Comparison of ENCODE assay signal across 15 cellular contexts in genomic region chr1:186626533-186626932, GRCh38. TPM values are rescaled to one million over a fixed set of nuclear protein-coding genes. Genes with fewer than 3 reads are reported as not detected.
A peak's percentile ranks its signal among the peaks of the same experiment; 100 is the strongest.
DNase-seq lines count a peak whose midpoint lies in the region; ATAC-seq and TF ChIP-seq lines count a peak whose summit lies in the region.
"Had no signal": no experiment of that assay in that cellular context is flagged by ENCODE, and none has a peak within 500 bp of the region (broad histone marks: within the 10 kb centered on the region; RNA-seq: fewer than 3 reads in every experiment).

No MANE protein-coding gene starts in this region.

- H3K36me3 Mint-ChIP-seq in naive thymus-derived CD4-positive, alpha-beta T cell: no peaks in the 10 kb centered on the region
- no peaks in the 10 kb centered on the region for H3K36me3 Mint-ChIP-seq in naive thymus-derived CD8-positive, alpha-beta T cell
- H3K36me3 Mint-ChIP-seq: activated naive CD8-positive, alpha-beta T cell; CD4-positive, CD25-positive, alpha-beta regulatory T cell had no signal

- H3K9me3 Mint-ChIP-seq in naive thymus-derived CD4-positive, alpha-beta T cell: no peaks in the 10 kb centered on the region
- H3K9me3 Mint-ChIP-seq in naive thymus-derived CD8-positive, alpha-beta T cell: no peaks in the 10 kb centered on the region

- DNase-seq in brain microvascular endothelial cell: peak; percentile 41
- no peak for DNase-seq in naive thymus-derived CD4-positive, alpha-beta T cell
- no peak for DNase-seq in naive thymus-derived CD8-positive, alpha-beta T cell
- no peak for DNase-seq in SK-N-DZ (ENCODE audit: low spot score)
- DNase-seq in posterior vena cava (ENCODE audit: low spot score): no peak
- DNase-seq: CD4-positive, CD25-positive, alpha-beta regulatory T cell; NCI-H1105; NCI-H524 had no signal

- H3K27me3 Mint-ChIP-seq in naive thymus-derived CD4-positive, alpha-beta T cell: peaks cover 0 to 39% (median 5%) of the 10 kb centered on the region in 5 donors
- peaks cover 0 to 7% (median 0%) of the 10 kb centered on the region in 5 donors for H3K27me3 Mint-ChIP-seq in naive thymus-derived CD8-positive, alpha-beta T cell

- intact Hi-C loops in naive thymus-derived CD4-positive, alpha-beta T cell (cut with micrococcal nuclease): no loop called here
- intact Hi-C loops in posterior vena cava (cut with DNase I): loop anchor here in 1 of 2 donors (5.0 kb wide), 1 partner anchor 129 kb away; no protein-coding TSS in a partner anchor

- in situ Hi-C loops in brain microvascular endothelial cell (cut with HindIII; ENCODE audit: low pct_ligation_motif_present, low sequenced_read_pairs): no loop called here

- no peaks in the 10 kb centered on the region for H3K9me3 ChIP-seq in naive thymus-derived CD4-positive, alpha-beta T cell (ENCODE audit: control insufficient read depth in 2 of 3, low read length in 3 of 3)

- CTCF ChIA-PET in naive thymus-derived CD4-positive, alpha-beta T cell (lab: Charles Lee): no interaction called here

- no peak for TF ChIP-seq CTCF in brain microvascular endothelial cell (IDR thresholded peaks at IDR 0.05; ENCODE audit: low read depth, low read length, missing control alignments)

- POLR2A ChIA-PET in naive thymus-derived CD4-positive, alpha-beta T cell (lab: Charles Lee): no interaction called here
- POLR2A ChIA-PET in naive thymus-derived CD8-positive, alpha-beta T cell (lab: Charles Lee): no interaction called here

- no peaks in the 10 kb centered on the region for H3K27me3 ChIP-seq in brain microvascular endothelial cell (replicated peaks)
- H3K27me3 ChIP-seq in naive thymus-derived CD4-positive, alpha-beta T cell (ENCODE audit: control insufficient read depth in 2 of 2, insufficient read depth in 2 of 2, low read length in 2 of 2): no peaks in the 10 kb centered on the region

- H3K27ac ChIP-seq in brain microvascular endothelial cell: peak overlapping the region; percentile 20
- H3K27ac ChIP-seq in naive thymus-derived CD4-positive, alpha-beta T cell (ENCODE audit: low read depth, low read length): no peak overlapping the region
- H3K27ac ChIP-seq: RWPE1, VCaP had no signal

- H3K4me1 ChIP-seq in naive thymus-derived CD4-positive, alpha-beta T cell (ENCODE audit: control insufficient read depth in 2 of 2, insufficient read depth in 2 of 2, low read length in 2 of 2): no peaks in the 10 kb centered on the region

- peaks cover 0 to 5% (median 2%) of the 10 kb centered on the region in 7 donors for H3K4me1 Mint-ChIP-seq in naive thymus-derived CD4-positive, alpha-beta T cell
- H3K4me1 Mint-ChIP-seq in naive thymus-derived CD8-positive, alpha-beta T cell: peaks cover 0 to 1% (median 0%) of the 10 kb centered on the region in 4 donors
- H3K4me1 Mint-ChIP-seq: CD4-positive, CD25-positive, alpha-beta regulatory T cell had no signal

- no peaks in the 10 kb centered on the region for H3K36me3 ChIP-seq in brain microvascular endothelial cell (replicated peaks)
- H3K36me3 ChIP-seq in naive thymus-derived CD4-positive, alpha-beta T cell (ENCODE audit: control insufficient read depth in 2 of 3, insufficient read depth in 3 of 3, low read length in 3 of 3): no peaks in the 10 kb centered on the region

- ATAC-seq in GM19328 (IDR thresholded peaks at IDR 0.05; ENCODE audit: unreplicated experiment) (peak; percentile 72), HG03378 (IDR thresholded peaks at IDR 0.05; ENCODE audit: unreplicated experiment) (peak; percentile 71), HG03039 (IDR thresholded peaks at IDR 0.05; ENCODE audit: unreplicated experiment) (no peak)
- ATAC-seq in naive thymus-derived CD4-positive, alpha-beta T cell: peak; percentile 38
- ATAC-seq in naive thymus-derived CD8-positive, alpha-beta T cell: no peak
- ATAC-seq: sciatic nerve had no signal

- no peak overlapping the region for H3K27ac Mint-ChIP-seq in naive thymus-derived CD4-positive, alpha-beta T cell
- H3K27ac Mint-ChIP-seq in naive thymus-derived CD8-positive, alpha-beta T cell: no peak overlapping the region
- H3K27ac Mint-ChIP-seq: activated naive CD8-positive, alpha-beta T cell; CD4-positive, CD25-positive, alpha-beta regulatory T cell had no signal

- H3K4me3 ChIP-seq in brain microvascular endothelial cell (ENCODE audit: low read depth, low read length): no peak overlapping the region
- no peak overlapping the region for H3K4me3 ChIP-seq in naive thymus-derived CD4-positive, alpha-beta T cell (ENCODE audit: low read length)

- H3K4me3 Mint-ChIP-seq in naive thymus-derived CD4-positive, alpha-beta T cell: no peak overlapping the region
- H3K4me3 Mint-ChIP-seq in naive thymus-derived CD8-positive, alpha-beta T cell: no peak overlapping the region
- H3K4me3 Mint-ChIP-seq: activated naive CD8-positive, alpha-beta T cell had no signal

RNA-seq across cellular contexts. Expression of gene PTGS2, which starts 53.7 kb away (rescaled TPM):
- total RNA-seq in naive thymus-derived CD4-positive, alpha-beta T cell: 10 to 100 TPM in 2 of 5 experiments, under 1 TPM in 1, not detected in 2; 0.17 to 73.8 (median 21.8) TPM
- not detected for polyA plus RNA-seq in naive thymus-derived CD4-positive, alpha-beta T cell
- total RNA-seq in naive thymus-derived CD8-positive, alpha-beta T cell: not detected
- polyA plus RNA-seq in naive thymus-derived CD8-positive, alpha-beta T cell: under 1 TPM in 1 of 3 donors, not detected in 2; 0.14 TPM
- polyA plus RNA-seq in SK-N-DZ (2014; cell fraction: cytosol; rRNA removed): not detected in 2 replicates
- polyA plus RNA-seq in SK-N-DZ (2014; cell fraction: nucleus; rRNA removed): not detected in 2 replicates
- total RNA-seq in posterior vena cava: 10 to 100 TPM in 1 of 2 donors, 1 to 10 TPM in 1; 9.3 to 17.9 TPM

Comparison
In these comparisons a context has a peak if more than half of its experiments do, and no peak if none do; other contexts are left out.
1. ATAC-seq: peak in GM19328 (single experiment), HG03378 (single experiment) and naive thymus-derived CD4-positive, alpha-beta T cell (single experiment); none in naive thymus-derived CD8-positive, alpha-beta T cell (0 of 2) and HG03039 (single experiment).